ENCODE assay signal across 25 cellular contexts in the genomic region with DNA sequence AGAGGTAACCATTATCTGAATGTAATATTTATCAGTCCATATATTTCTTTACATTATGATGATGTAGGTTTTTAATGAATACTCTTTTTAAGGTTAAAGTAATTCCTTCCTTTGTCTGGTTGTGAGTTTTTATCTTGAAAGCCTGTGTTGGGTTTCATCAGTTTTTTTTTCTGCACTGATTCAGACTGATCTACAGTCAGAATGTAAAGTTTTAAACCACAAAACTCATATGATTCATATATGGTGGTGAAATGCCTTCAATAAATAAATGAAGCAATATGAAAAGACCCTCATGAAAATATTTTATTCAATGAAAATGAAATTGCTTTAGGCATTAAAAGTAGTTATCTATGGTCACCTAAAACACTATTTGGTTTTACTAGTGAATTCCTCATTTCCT. TPM values are rescaled to one million over a fixed set of nuclear protein-coding genes. Genes with fewer than 3 reads are reported as not detected.
"Had no signal": no experiment of that assay in that cellular context is flagged by ENCODE, and none has a peak within 500 bp of the region (broad histone marks: within the 10 kb centered on the region; RNA-seq: fewer than 3 reads in every experiment).

No MANE protein-coding gene starts in this region.

- DNase-seq: activated B cell treated with CpG ODN at 0.5 μM for 24 hours; activated CD4-positive, alpha-beta T cell treated with anti-CD3 and anti-CD28 coated beads for 36 hours; activated CD4-positive, alpha-beta T cell treated with anti-CD3 and anti-CD28 coated beads, Interleukin-2, amount 50 U/mL, for 4 hours; activated CD8-positive, alpha-beta memory T cell treated with anti-CD3 and anti-CD28 coated beads for 24 hours; activated CD8-positive, alpha-beta memory T cell treated with anti-CD3 and anti-CD28 coated beads, Interleukin-2, amount 50 U/mL, for 4 hours; activated T-cell treated with anti-CD3 and anti-CD28 coated beads, Interleukin-2, amount 50 U/mL, for 24 hours; amniotic stem cell; body of pancreas; central memory CD4-positive, alpha-beta T cell; colonic mucosa; dorsolateral prefrontal cortex; endodermal cell; foreskin melanocyte; immature natural killer cell; left ventricle myocardium inferior; natural killer cell; spleen; stimulated activated CD4-positive, alpha-beta T cell treated with anti-CD3 and anti-CD28 coated beads, Interleukin-4, amount 100 ng/mL, for 24 hours; stimulated activated naive CD8-positive, alpha-beta T cell treated with anti-CD3 and anti-CD28 coated beads, Interleukin-15, Interleukin-2, amounts not matched to agents 100 U/mL and 50 U/mL, for 24 hours; T1000; thyroid gland had no signal

- H3K4me3 ChIP-seq: body of pancreas, colonic mucosa, dorsolateral prefrontal cortex, left ventricle myocardium inferior, prostate gland, right atrium auricular region, spleen, thyroid gland had no signal

- H3K4me1 ChIP-seq: colonic mucosa, prostate gland had no signal

- H3K9me3 ChIP-seq: body of pancreas, colonic mucosa, left ventricle myocardium inferior, prostate gland, right atrium auricular region, thyroid gland had no signal

- H3K27me3 ChIP-seq: body of pancreas, colonic mucosa, right atrium auricular region, spleen, thyroid gland had no signal

- H3K27ac ChIP-seq: colonic mucosa, dorsolateral prefrontal cortex, prostate gland, right atrium auricular region, spleen had no signal

- H3K36me3 ChIP-seq: colonic mucosa, left ventricle myocardium inferior, prostate gland, right atrium auricular region, spleen, thyroid gland had no signal

- ATAC-seq: activated CD4-positive, alpha-beta T cell treated with anti-CD3 and anti-CD28 coated beads for 36 hours; activated naive CD4-positive, alpha-beta T cell treated with anti-CD3 and anti-CD28 coated beads, Interleukin-2, amount 50 U/mL, for 72 hours; activated T-helper 17 cell treated with anti-CD3 and anti-CD28 coated beads, Interleukin-2, amount 50 U/mL, for 72 hours; body of pancreas; natural killer cell; stimulated activated naive CD8-positive, alpha-beta T cell treated with anti-CD3 and anti-CD28 coated beads, Interleukin-15, Interleukin-2, amounts not matched to agents 100 U/mL and 50 U/mL, for 24 hours had no signal

RNA-seq across cellular contexts. Expression of gene SORBS2, which starts 47.1 kb away (rescaled TPM):
- total RNA-seq: activated B cell treated with CpG ODN at 0.5 μM for 24 hours; activated CD4-positive, alpha-beta T cell treated with anti-CD3 and anti-CD28 coated beads for 36 hours; activated naive CD4-positive, alpha-beta T cell treated with anti-CD3 and anti-CD28 coated beads, Interleukin-2, amount 50 U/mL, for 72 hours; activated T-helper 17 cell treated with anti-CD3 and anti-CD28 coated beads, Interleukin-2, amount 50 U/mL, for 72 hours had no signal
